1 cellular context compared by ENCODE assay signal in the genomic region with DNA sequence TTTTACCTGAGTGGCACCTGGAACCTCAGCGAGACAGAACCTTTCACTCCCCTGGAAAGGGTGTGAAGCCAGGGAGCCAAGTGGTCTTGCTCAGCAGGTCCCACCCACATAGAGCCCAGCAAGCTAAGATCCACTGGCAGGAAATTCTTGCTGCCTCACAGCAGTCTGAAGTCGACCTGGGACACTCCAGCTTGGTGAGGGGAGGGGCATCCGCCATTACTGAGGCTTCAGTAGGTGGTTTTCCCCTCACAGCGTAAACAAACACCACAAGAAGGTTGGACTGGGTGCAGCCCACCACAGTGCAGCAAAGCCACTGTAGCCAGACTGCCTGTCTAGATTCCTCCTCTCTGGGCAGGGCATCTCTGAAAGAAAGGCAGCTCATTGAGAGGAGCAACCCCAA.
TF ChIP-seq lines count a peak whose summit lies in the region.

No MANE protein-coding gene starts in this region.

TF ChIP-seq in H1, 55 proteins besides CTCF, POLR2A, EP300 and RAD21:
- TF ChIP-seq YY1 (IDR thresholded peaks at IDR 0.05; ENCODE audit: low read depth, low read length) (peak; percentile 71; the same call in 1 of the 2 replicates), GTF2F1 (IDR thresholded peaks at IDR 0.05; ENCODE audit: borderline replicate concordance, low read depth, low read length) (no peak)
